In genomic region chr1:181089777-181090505, GRCh38 we compare ENCODE assay signal across 1 cellular context.
TF ChIP-seq lines count a peak whose summit lies in the region.

No MANE protein-coding gene starts in this region.

TF ChIP-seq in HepG2, 621 proteins besides CTCF, POLR2A, EP300 and RAD21 (continued from another document and continues in another):
- TF ChIP-seq, protein P1, sequence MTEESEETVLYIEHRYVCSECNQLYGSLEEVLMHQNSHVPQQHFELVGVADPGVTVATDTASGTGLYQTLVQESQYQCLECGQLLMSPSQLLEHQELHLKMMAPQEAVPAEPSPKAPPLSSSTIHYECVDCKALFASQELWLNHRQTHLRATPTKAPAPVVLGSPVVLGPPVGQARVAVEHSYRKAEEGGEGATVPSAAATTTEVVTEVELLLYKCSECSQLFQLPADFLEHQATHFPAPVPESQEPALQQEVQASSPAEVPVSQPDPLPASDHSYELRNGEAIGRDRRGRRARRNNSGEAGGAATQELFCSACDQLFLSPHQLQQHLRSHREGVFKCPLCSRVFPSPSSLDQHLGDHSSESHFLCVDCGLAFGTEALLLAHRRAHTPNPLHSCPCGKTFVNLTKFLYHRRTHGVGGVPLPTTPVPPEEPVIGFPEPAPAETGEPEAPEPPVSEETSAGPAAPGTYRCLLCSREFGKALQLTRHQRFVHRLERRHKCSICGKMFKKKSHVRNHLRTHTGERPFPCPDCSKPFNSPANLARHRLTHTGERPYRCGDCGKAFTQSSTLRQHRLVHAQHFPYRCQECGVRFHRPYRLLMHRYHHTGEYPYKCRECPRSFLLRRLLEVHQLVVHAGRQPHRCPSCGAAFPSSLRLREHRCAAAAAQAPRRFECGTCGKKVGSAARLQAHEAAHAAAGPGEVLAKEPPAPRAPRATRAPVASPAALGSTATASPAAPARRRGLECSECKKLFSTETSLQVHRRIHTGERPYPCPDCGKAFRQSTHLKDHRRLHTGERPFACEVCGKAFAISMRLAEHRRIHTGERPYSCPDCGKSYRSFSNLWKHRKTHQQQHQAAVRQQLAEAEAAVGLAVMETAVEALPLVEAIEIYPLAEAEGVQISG (CRISPR knock-in tag; IDR thresholded peaks at IDR 0.05) = peak; percentile 14; the same call in 1 of the 2 replicates
- TF ChIP-seq TAF1 (CRISPR knock-in tag; IDR thresholded peaks at IDR 0.05) (peak; percentile 30; the same call in 1 of the 2 replicates), ZSCAN9 (CRISPR knock-in tag; IDR thresholded peaks at IDR 0.05; ENCODE audit: borderline replicate concordance) (0 out of 2 replicates have a peak, but pooled peaks have one; percentile 40), ZNF710 (CRISPR knock-in tag; IDR thresholded peaks at IDR 0.05; ENCODE audit: borderline replicate concordance) (0 out of 2 replicates have a peak, but pooled peaks have one; percentile 29), ZSCAN25 (CRISPR knock-in tag; IDR thresholded peaks at IDR 0.05) (0 out of 2 replicates have a peak, but pooled peaks have one; percentile 34), CSRNP1 (CRISPR knock-in tag; IDR thresholded peaks at IDR 0.05) (0 out of 2 replicates have a peak, but pooled peaks have one; percentile 19), ZMYM2 (CRISPR knock-in tag; IDR thresholded peaks at IDR 0.05) (no peak), ZFY (CRISPR knock-in tag; IDR thresholded peaks at IDR 0.05) (peak; percentile 50; the same call in 1 of the 2 replicates), FOXC1 (CRISPR knock-in tag; IDR thresholded peaks at IDR 0.05; ENCODE audit: borderline replicate concordance) (0 out of 2 replicates have a peak, but pooled peaks have one; percentile 37), NR2F6 (IDR thresholded peaks at IDR 0.05) (no peak), NR2F6 (CRISPR knock-in tag; IDR thresholded peaks at IDR 0.05) (0 out of 2 replicates have a peak, but pooled peaks have one; percentile 43), KDM5B (CRISPR knock-in tag; IDR thresholded peaks at IDR 0.05; ENCODE audit: borderline replicate concordance) (peak; percentile 50; the same call in 1 of the 2 replicates), CREBL2 (CRISPR knock-in tag; IDR thresholded peaks at IDR 0.05; ENCODE audit: borderline replicate concordance) (no peak), MAX (IDR thresholded peaks at IDR 0.05) (peak; percentile 45; the same call in 1 of the 2 replicates), ZNF766 (CRISPR knock-in tag; IDR thresholded peaks at IDR 0.05; ENCODE audit: borderline replicate concordance) (no peak), ISX (CRISPR knock-in tag; conservative IDR thresholded peaks at IDR 0.05) (no peak), U2AF1 (optimal IDR thresholded peaks at IDR 0.05; ENCODE audit: low read depth, low read length) (no peak), RORA (CRISPR knock-in tag; IDR thresholded peaks at IDR 0.05) (no peak), ZNF331 (CRISPR knock-in tag; IDR thresholded peaks at IDR 0.05) (0 out of 2 replicates have a peak, but pooled peaks have one; percentile 9), ZFX (CRISPR knock-in tag; IDR thresholded peaks at IDR 0.05; ENCODE audit: low read depth) (peak; percentile 73)
- TF ChIP-seq, protein P2, sequence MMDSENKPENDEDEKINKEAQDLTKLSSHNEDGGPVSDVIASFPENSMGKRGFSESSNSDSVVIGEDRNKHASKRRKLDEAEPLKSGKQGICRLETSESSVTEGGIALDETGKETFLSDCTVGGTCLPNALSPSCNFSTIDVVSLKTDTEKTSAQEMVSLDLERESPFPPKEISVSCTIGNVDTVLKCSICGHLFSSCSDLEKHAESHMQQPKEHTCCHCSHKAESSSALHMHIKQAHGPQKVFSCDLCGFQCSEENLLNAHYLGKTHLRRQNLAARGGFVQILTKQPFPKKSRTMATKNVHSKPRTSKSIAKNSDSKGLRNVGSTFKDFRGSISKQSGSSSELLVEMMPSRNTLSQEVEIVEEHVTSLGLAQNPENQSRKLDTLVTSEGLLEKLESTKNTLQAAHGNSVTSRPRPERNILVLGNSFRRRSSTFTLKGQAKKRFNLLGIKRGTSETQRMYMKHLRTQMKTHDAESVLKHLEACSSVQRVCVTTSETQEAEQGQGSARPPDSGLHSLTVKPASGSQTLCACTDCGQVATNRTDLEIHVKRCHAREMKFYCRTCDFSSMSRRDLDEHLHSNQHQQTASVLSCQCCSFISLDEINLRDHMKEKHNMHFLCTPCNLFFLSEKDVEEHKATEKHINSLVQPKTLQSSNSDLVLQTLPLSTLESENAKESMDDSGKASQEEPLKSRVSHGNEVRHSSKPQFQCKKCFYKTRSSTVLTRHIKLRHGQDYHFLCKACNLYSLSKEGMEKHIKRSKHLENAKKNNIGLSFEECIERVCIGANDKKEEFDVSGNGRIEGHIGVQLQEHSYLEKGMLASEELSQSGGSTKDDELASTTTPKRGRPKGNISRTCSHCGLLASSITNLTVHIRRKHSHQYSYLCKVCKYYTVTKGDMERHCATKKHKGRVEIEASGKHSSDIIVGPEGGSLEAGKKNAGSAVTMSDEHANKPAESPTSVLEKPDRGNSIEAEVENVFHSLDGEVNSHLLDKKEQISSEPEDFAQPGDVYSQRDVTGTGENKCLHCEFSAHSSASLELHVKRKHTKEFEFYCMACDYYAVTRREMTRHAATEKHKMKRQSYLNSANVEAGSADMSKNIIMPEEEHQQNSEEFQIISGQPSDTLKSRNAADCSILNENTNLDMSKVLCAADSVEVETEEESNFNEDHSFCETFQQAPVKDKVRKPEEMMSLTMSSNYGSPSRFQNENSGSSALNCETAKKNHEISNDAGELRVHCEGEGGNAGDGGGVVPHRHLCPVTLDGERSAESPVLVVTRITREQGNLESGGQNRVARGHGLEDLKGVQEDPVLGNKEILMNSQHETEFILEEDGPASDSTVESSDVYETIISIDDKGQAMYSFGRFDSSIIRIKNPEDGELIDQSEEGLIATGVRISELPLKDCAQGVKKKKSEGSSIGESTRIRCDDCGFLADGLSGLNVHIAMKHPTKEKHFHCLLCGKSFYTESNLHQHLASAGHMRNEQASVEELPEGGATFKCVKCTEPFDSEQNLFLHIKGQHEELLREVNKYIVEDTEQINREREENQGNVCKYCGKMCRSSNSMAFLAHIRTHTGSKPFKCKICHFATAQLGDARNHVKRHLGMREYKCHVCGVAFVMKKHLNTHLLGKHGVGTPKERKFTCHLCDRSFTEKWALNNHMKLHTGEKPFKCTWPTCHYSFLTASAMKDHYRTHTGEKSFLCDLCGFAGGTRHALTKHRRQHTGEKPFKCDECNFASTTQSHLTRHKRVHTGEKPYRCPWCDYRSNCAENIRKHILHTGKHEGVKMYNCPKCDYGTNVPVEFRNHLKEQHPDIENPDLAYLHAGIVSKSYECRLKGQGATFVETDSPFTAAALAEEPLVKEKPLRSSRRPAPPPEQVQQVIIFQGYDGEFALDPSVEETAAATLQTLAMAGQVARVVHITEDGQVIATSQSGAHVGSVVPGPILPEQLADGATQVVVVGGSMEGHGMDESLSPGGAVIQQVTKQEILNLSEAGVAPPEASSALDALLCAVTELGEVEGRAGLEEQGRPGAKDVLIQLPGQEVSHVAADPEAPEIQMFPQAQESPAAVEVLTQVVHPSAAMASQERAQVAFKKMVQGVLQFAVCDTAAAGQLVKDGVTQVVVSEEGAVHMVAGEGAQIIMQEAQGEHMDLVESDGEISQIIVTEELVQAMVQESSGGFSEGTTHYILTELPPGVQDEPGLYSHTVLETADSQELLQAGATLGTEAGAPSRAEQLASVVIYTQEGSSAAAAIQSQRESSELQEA (CRISPR knock-in tag; IDR thresholded peaks at IDR 0.05; ENCODE audit: not compliant biosample characterization) = peak; percentile 38
- TF ChIP-seq, protein P3, sequence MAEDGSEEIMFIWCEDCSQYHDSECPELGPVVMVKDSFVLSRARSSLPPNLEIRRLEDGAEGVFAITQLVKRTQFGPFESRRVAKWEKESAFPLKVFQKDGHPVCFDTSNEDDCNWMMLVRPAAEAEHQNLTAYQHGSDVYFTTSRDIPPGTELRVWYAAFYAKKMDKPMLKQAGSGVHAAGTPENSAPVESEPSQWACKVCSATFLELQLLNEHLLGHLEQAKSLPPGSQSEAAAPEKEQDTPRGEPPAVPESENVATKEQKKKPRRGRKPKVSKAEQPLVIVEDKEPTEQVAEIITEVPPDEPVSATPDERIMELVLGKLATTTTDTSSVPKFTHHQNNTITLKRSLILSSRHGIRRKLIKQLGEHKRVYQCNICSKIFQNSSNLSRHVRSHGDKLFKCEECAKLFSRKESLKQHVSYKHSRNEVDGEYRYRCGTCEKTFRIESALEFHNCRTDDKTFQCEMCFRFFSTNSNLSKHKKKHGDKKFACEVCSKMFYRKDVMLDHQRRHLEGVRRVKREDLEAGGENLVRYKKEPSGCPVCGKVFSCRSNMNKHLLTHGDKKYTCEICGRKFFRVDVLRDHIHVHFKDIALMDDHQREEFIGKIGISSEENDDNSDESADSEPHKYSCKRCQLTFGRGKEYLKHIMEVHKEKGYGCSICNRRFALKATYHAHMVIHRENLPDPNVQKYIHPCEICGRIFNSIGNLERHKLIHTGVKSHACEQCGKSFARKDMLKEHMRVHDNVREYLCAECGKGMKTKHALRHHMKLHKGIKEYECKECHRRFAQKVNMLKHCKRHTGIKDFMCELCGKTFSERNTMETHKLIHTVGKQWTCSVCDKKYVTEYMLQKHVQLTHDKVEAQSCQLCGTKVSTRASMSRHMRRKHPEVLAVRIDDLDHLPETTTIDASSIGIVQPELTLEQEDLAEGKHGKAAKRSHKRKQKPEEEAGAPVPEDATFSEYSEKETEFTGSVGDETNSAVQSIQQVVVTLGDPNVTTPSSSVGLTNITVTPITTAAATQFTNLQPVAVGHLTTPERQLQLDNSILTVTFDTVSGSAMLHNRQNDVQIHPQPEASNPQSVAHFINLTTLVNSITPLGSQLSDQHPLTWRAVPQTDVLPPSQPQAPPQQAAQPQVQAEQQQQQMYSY (CRISPR knock-in tag; IDR thresholded peaks at IDR 0.05) = no peak
- TF ChIP-seq, protein P4, sequence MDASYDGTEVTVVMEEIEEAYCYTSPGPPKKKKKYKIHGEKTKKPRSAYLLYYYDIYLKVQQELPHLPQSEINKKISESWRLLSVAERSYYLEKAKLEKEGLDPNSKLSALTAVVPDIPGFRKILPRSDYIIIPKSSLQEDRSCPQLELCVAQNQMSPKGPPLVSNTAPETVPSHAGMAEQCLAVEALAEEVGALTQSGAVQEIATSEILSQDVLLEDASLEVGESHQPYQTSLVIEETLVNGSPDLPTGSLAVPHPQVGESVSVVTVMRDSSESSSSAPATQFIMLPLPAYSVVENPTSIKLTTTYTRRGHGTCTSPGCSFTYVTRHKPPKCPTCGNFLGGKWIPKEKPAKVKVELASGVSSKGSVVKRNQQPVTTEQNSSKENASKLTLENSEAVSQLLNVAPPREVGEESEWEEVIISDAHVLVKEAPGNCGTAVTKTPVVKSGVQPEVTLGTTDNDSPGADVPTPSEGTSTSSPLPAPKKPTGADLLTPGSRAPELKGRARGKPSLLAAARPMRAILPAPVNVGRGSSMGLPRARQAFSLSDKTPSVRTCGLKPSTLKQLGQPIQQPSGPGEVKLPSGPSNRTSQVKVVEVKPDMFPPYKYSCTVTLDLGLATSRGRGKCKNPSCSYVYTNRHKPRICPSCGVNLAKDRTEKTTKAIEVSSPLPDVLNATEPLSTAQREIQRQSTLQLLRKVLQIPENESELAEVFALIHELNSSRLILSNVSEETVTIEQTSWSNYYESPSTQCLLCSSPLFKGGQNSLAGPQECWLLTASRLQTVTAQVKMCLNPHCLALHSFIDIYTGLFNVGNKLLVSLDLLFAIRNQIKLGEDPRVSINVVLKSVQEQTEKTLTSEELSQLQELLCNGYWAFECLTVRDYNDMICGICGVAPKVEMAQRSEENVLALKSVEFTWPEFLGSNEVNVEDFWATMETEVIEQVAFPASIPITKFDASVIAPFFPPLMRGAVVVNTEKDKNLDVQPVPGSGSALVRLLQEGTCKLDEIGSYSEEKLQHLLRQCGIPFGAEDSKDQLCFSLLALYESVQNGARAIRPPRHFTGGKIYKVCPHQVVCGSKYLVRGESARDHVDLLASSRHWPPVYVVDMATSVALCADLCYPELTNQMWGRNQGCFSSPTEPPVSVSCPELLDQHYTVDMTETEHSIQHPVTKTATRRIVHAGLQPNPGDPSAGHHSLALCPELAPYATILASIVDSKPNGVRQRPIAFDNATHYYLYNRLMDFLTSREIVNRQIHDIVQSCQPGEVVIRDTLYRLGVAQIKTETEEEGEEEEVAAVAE (CRISPR knock-in tag; IDR thresholded peaks at IDR 0.05; ENCODE audit: borderline replicate concordance) = 0 out of 2 replicates have a peak, but pooled peaks have one; percentile 41
- TF ChIP-seq, protein P5, sequence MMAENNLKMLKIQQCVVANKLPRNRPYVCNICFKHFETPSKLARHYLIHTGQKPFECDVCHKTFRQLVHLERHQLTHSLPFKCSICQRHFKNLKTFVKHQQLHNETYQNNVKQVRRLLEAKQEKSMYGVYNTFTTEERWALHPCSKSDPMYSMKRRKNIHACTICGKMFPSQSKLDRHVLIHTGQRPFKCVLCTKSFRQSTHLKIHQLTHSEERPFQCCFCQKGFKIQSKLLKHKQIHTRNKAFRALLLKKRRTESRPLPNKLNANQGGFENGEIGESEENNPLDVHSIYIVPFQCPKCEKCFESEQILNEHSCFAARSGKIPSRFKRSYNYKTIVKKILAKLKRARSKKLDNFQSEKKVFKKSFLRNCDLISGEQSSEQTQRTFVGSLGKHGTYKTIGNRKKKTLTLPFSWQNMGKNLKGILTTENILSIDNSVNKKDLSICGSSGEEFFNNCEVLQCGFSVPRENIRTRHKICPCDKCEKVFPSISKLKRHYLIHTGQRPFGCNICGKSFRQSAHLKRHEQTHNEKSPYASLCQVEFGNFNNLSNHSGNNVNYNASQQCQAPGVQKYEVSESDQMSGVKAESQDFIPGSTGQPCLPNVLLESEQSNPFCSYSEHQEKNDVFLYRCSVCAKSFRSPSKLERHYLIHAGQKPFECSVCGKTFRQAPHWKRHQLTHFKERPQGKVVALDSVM (CRISPR knock-in tag; IDR thresholded peaks at IDR 0.05) = 0 out of 2 replicates have a peak, but pooled peaks have one; percentile 16
